6 cellular contexts compared by ENCODE assay signal in the genomic region with DNA sequence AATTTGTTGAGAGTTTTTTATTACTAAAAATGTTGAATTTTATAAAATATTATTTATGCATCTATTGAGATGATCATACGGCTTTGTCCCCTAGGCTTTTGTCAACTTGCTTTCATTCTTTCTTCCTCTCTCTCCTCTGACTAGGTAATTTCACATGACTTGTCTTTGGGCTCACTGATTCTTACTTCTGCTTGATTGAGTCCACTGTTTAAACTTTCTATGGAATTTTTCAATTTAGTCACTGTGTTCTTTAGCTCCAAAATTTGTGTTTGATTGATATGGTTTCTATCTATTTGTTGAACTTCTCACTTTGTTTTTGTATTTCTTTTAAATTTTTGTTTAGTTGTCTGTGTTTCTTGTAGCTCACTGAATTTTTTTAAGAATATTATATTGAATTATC.
"Had no signal": no experiment of that assay in that cellular context is flagged by ENCODE, and none has a peak within 500 bp of the region (broad histone marks: within the 10 kb centered on the region; RNA-seq: fewer than 3 reads in every experiment).

No MANE protein-coding gene starts in this region.

- H3K4me2 ChIP-seq: KMS-11 had no signal

- FAIRE-seq: HTR-8/SVneo had no signal

- DNase-seq: IMR-90, KBM-7, KG1 had no signal

- H3K27ac ChIP-seq: HL-60, KMS-11 had no signal

- H3K9ac ChIP-seq: KMS-11 had no signal
